9 cellular contexts compared by ENCODE assay signal in genomic region chr6:14463110-14463509, GRCh38.
"Had no signal": no experiment of that assay in that cellular context is flagged by ENCODE, and none has a peak within 500 bp of the region (broad histone marks: within the 10 kb centered on the region; RNA-seq: fewer than 3 reads in every experiment).

No MANE protein-coding gene starts in this region.

- DNase-seq: GM23248, GOT3, H7, HFFc6 had no signal

- H3K27me3 Mint-ChIP-seq: IgD-negative memory B cell had no signal

- H2AFZ ChIP-seq: GM23248 had no signal

- H3K4me3 Mint-ChIP-seq: HFFc6 had no signal

- H3K27ac ChIP-seq: GM23248, HL-60 had no signal

- H3K9me3 ChIP-seq: HAP-1 had no signal

- H3K36me3 ChIP-seq: HAP-1 had no signal

- H3K9ac ChIP-seq: GM23248 had no signal

- ATAC-seq: HCT116, HepG2 had no signal

- H3K27ac Mint-ChIP-seq: HFFc6, IgD-negative memory B cell had no signal

- H3K9me3 Mint-ChIP-seq: HFFc6 had no signal

- H3K4me3 ChIP-seq: GM23248, HAP-1 had no signal
